13 cellular contexts compared by ENCODE assay signal in the genomic region with DNA sequence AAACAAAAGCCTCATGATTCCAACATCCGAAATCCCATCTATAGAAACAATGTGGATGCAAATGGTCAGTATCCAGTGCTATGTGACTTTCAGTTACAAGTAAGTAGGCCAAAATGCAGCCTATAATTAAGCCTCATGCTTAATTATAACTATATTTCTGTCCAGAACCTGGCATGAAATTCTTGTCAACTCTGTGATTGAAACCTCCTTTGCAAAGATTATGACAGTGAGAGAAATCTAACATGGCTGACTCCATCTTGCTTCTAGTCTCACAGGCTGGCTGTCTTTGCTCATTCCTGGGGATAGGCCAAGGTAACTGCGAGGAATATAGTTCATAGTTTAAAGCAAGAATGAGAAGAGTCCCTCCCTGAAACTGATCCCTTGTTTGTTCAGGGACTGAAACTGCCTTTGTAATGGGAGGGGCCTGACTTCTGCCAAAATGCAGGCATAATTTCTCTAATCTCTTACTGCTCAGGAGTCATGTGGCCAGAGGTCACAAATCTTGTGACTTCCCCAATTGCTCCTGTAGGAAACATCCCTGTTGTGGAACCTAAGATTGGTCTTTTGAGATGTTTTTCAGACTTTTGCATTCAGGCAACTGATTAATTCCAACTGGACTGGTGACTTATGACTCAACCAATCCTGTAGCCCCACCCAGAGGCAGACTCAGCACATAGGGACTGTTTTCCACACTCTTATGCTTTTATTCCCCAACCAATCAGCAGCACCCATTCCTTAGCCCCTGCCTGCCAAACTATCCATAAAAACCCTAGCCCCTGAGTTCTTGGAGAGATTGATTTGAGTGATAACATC.
DNase-seq lines count a peak whose midpoint lies in the region; ATAC-seq, FAIRE-seq and TF ChIP-seq lines count a peak whose summit lies in the region.
"Had no signal": no experiment of that assay in that cellular context is flagged by ENCODE, and none has a peak within 500 bp of the region (broad histone marks: within the 10 kb centered on the region; RNA-seq: fewer than 3 reads in every experiment).

No MANE protein-coding gene starts in this region.

- peak overlapping the region; percentile 80 for H3K27ac ChIP-seq in osteoblast (ENCODE audit: low read depth, low read length)

- no peaks in the 10 kb centered on the region for H3K36me3 ChIP-seq in osteoblast (ENCODE audit: insufficient read depth, low read length)

- H3K4me3 ChIP-seq in osteoblast (ENCODE audit: insufficient read depth, low read length): no peak overlapping the region

- H3K9me3 ChIP-seq in osteoblast (ENCODE audit: low read depth, low read length): no peaks in the 10 kb centered on the region

- H2AFZ ChIP-seq in osteoblast (ENCODE audit: low read length): peak overlapping the region; percentile 71

- H3K4me1 ChIP-seq in osteoblast (ENCODE audit: insufficient read depth, low read length): peaks cover 13% of the 10 kb centered on the region

- no peak for FAIRE-seq in HTR-8/SVneo (lab: Jason Lieb, UNC)
- FAIRE-seq: colon, G401.6 had no signal

- no peak for ATAC-seq in GM21367 (IDR thresholded peaks at IDR 0.05; ENCODE audit: unreplicated experiment)

- H3K4me2 ChIP-seq in osteoblast (ENCODE audit: insufficient read depth, low read length): no peak overlapping the region

- no peaks in the 10 kb centered on the region for H3K27me3 ChIP-seq in osteoblast (ENCODE audit: insufficient read depth, low read length)

- no peaks in the 10 kb centered on the region for H3K79me2 ChIP-seq in osteoblast (ENCODE audit: insufficient read depth, low read length)

- peak; percentile 24 for DNase-seq in Daoy (ENCODE audit: low read depth)
- DNase-seq in M059J (ENCODE audit: low read depth): peak; percentile 13
- peak; percentile 15 for DNase-seq in dermis blood vessel endothelial cell
- no peak for DNase-seq in osteoblast (ENCODE audit: insufficient read length, low spot score, missing footprints)
- DNase-seq in HTR-8/SVneo (ENCODE audit: insufficient read length, low spot score): no peak
- no peak for DNase-seq in NCI-H1436 treated with DMSO at 0.1 percent for 48 hours (lab: John Stamatoyannopoulos, UW)
- DNase-seq in mucosa of gallbladder (ENCODE audit: low spot score): no peak
- DNase-seq: hypothalamus, NCI-H510A treated with DMSO at 0.1 percent for 48 hours, SHP77 treated with DMSO at 0.1 percent for 48 hours had no signal

- H4K20me1 ChIP-seq in osteoblast (ENCODE audit: insufficient read depth, low read length): no peaks in the 10 kb centered on the region

- peak; percentile 34 for TF ChIP-seq CTCF in osteoblast (IDR thresholded peaks at IDR 0.05; ENCODE audit: extremely low read depth, low read depth, low read length)

Comparison
In these comparisons a context has a peak if more than half of its experiments do, and no peak if none do; other contexts are left out.
1. DNase-seq: peak in Daoy (single experiment), M059J (single experiment) and dermis blood vessel endothelial cell (single experiment); none in osteoblast (single experiment), HTR-8/SVneo (single experiment), NCI-H1436 treated with DMSO at 0.1 percent for 48 hours (single experiment) and mucosa of gallbladder (single experiment).